In genomic region chr1:244041475-244042100, GRCh38 we compare ENCODE assay signal across 18 cellular contexts.
"Had no signal": no experiment of that assay in that cellular context is flagged by ENCODE, and none has a peak within 500 bp of the region (broad histone marks: within the 10 kb centered on the region; RNA-seq: fewer than 3 reads in every experiment).

No MANE protein-coding gene starts in this region.

- H3K36me3 Mint-ChIP-seq: natural killer cell; stimulated activated naive B cell treated with anti-CD40 and anti-IgM and Interleukin-4, amounts not matched to agents 10 μg/mL and 1 μg/mL and 100 μg/mL, for 72 hours had no signal

- H3K36me3 ChIP-seq: left ventricle myocardium inferior, tibial nerve had no signal

- H3K9me3 Mint-ChIP-seq: endodermal cell; natural killer cell; neural crest cell; stimulated activated naive B cell treated with anti-CD40 and anti-IgM and Interleukin-4, amounts not matched to agents 10 μg/mL and 1 μg/mL and 100 μg/mL, for 72 hours; stimulated activated naive CD8-positive, alpha-beta T cell treated with anti-CD3 and anti-CD28 coated beads, Interleukin-15, amount 100 ng/mL, for 72 hours had no signal

- H3K4me3 Mint-ChIP-seq: endodermal cell; natural killer cell; neural crest cell; stimulated activated naive B cell treated with anti-CD40 and anti-IgM and Interleukin-4, amounts not matched to agents 10 μg/mL and 1 μg/mL and 100 μg/mL, for 72 hours; stimulated activated naive CD8-positive, alpha-beta T cell treated with anti-CD3 and anti-CD28 coated beads, Interleukin-15, amount 100 ng/mL, for 72 hours had no signal

- H2AFZ ChIP-seq: hepatocyte had no signal

- H3K27me3 Mint-ChIP-seq: stimulated activated naive B cell treated with anti-CD40 and anti-IgM and Interleukin-4, amounts not matched to agents 10 μg/mL and 1 μg/mL and 100 μg/mL, for 72 hours; stimulated activated naive CD8-positive, alpha-beta T cell treated with anti-CD3 and anti-CD28 coated beads, Interleukin-15, amount 100 ng/mL, for 72 hours had no signal

- H3K4me2 ChIP-seq: hepatocyte had no signal

- ATAC-seq: foreskin keratinocyte; left cardiac atrium; mucosa of descending colon; natural killer cell; sciatic nerve; stimulated activated naive B cell treated with anti-CD40 and anti-IgM and Interleukin-4, amounts not matched to agents 10 μg/mL and 1 μg/mL and 100 μg/mL, for 72 hours; stimulated activated naive CD8-positive, alpha-beta T cell treated with anti-CD3 and anti-CD28 coated beads, Interleukin-15, amount 100 ng/mL, for 72 hours had no signal

- H3K4me1 ChIP-seq: foreskin keratinocyte, tibial nerve had no signal

- DNase-seq: effector CD4-positive, alpha-beta T cell; endodermal cell; foreskin keratinocyte; kidney; left cardiac atrium; left ventricle myocardium inferior; mucosa of descending colon; natural killer cell; stimulated activated CD4-positive, alpha-beta T cell treated with anti-CD3 and anti-CD28 coated beads, Interleukin-2, amount 100 ng/mL, for 24 hours; stimulated activated CD4-positive, alpha-beta T cell treated with anti-CD3 and anti-CD28 coated beads, Interleukin-4, amount 100 ng/mL, for 4 hours; stimulated activated naive B cell treated with anti-CD40 and anti-IgM and Interleukin-4, amounts not matched to agents 10 μg/mL and 1 μg/mL and 100 μg/mL, for 72 hours; stimulated activated naive CD8-positive, alpha-beta T cell treated with anti-CD3 and anti-CD28 coated beads, Interleukin-15, amount 100 ng/mL, for 72 hours; testis had no signal

- H3K27me3 ChIP-seq: foreskin keratinocyte, hepatocyte, testis, tibial nerve had no signal

- H3K27ac ChIP-seq: coronary artery, foreskin keratinocyte, hepatocyte, left ventricle myocardium inferior, testis, tibial nerve had no signal

- H3K27ac Mint-ChIP-seq: endodermal cell; natural killer cell; stimulated activated naive B cell treated with anti-CD40 and anti-IgM and Interleukin-4, amounts not matched to agents 10 μg/mL and 1 μg/mL and 100 μg/mL, for 72 hours; stimulated activated naive CD8-positive, alpha-beta T cell treated with anti-CD3 and anti-CD28 coated beads, Interleukin-15, amount 100 ng/mL, for 72 hours had no signal

- H3K4me3 ChIP-seq: coronary artery, hepatocyte, left ventricle myocardium inferior, mucosa of descending colon, testis, tibial nerve had no signal

- H3K79me2 ChIP-seq: hepatocyte had no signal

- H3K9me3 ChIP-seq: left ventricle myocardium inferior, mucosa of descending colon, testis, tibial nerve had no signal
